15 cellular contexts compared by ENCODE assay signal in the genomic region with DNA sequence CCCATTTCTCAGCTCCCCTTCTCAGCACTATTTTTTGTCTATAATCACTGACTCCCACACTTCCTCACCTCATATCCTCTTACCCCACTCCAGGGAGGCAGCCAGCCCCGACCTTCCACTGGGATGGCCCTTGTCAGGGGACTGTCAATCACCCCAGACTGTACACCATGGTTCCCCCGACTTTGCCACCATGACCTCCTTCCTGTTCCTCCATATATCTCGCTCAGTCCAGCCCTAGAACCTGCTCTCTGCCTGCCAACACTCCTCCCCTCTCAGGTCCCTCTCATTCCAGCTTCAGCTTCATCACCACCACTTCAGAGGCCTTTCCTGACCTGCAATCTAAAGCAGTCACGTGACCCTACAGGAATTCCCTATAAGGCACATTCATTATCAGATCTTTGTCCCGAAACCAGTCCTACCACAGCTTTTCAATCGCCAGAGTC. TPM values are rescaled to one million over a fixed set of nuclear protein-coding genes. Genes with fewer than 3 reads are reported as not detected.
A peak's percentile ranks its signal among the peaks of the same experiment; 100 is the strongest.
DNase-seq lines count a peak whose midpoint lies in the region; ATAC-seq and TF ChIP-seq lines count a peak whose summit lies in the region.
"Had no signal": no experiment of that assay in that cellular context is flagged by ENCODE, and none has a peak within 500 bp of the region (broad histone marks: within the 10 kb centered on the region; RNA-seq: fewer than 3 reads in every experiment).

No MANE protein-coding gene starts in this region.

- H3K36me3 ChIP-seq in Caco-2 (ENCODE audit: control insufficient read depth, insufficient read depth, low read length) (no peaks in the 10 kb centered on the region), HEK293 (ENCODE audit: control insufficient read depth in 2 of 2, insufficient read depth in 1 of 2, low read length in 2 of 2) (peaks cover 11 to 66% of the 10 kb centered on the region in 2 experiments; a peak in 2 of 3 replicates)
- H3K36me3 ChIP-seq: breast epithelium had no signal

- no peak overlapping the region for H3K4me3 ChIP-seq in Caco-2 (ENCODE audit: low read depth, low read length)
- H3K4me3 ChIP-seq in HEK293 (ENCODE audit: low read depth, low read length), result no peak overlapping the region
- H3K4me3 ChIP-seq: breast epithelium, SJSA1 had no signal

- TF ChIP-seq CTCF in Caco-2 (IDR thresholded peaks at IDR 0.05; ENCODE audit: insufficient read depth in 1 of 2, low read depth in 1 of 2, low read length in 1 of 2, severe bottlenecking in 1 of 2, unreplicated experiment in 1 of 2), result no peak
- TF ChIP-seq CTCF in HEK293 (tag by site-specific recombination; IDR thresholded peaks at IDR 0.05), result no peak

- no peaks in the 10 kb centered on the region for H3K4me1 ChIP-seq in Caco-2
- H3K4me1 ChIP-seq in HEK293 (ENCODE audit: control insufficient read depth, insufficient read depth, low read length), result no peaks in the 10 kb centered on the region
- H3K4me1 ChIP-seq: breast epithelium, SJSA1 had no signal

- H3K27ac Mint-ChIP-seq in Caco-2 (ENCODE audit: unreplicated experiment), result peak overlapping the region; percentile 3

- no TSS peak for BruUV-seq in Caco-2 (replicated peaks; lab: Mats Ljungman, UMichigan)

- no peaks in the 10 kb centered on the region for H3K27me3 ChIP-seq in Caco-2 (replicated peaks; ENCODE audit: control insufficient read depth, insufficient read depth, low read length)
- H3K27me3 ChIP-seq: breast epithelium, SJSA1 had no signal

- no peaks in the 10 kb centered on the region for H3K9me3 Mint-ChIP-seq in Caco-2 (ENCODE audit: unreplicated experiment)

- POLR2A ChIA-PET in Caco-2 (lab: Charles Lee) (no interaction called here), HEK293 (lab: Yijun Ruan, JAX) (interaction anchor here (0.9 kb wide), 1 partner anchor 11 kb away, joined by 3 read pairs; no protein-coding TSS in a partner anchor)

- CTCF ChIA-PET in Caco-2 (lab: Charles Lee) (interaction anchor here (1.0 to 1.4 kb wide), 4 partner anchors 9 to 114 kb away, joined by 3 to 11 read pairs (median 5); no protein-coding TSS in a partner anchor), HEK293 (lab: Yijun Ruan, JAX) (interaction anchor here (0.7 to 4.4 kb wide), 6 partner anchors 9 to 496 kb away, joined by 3 to 95 read pairs (median 4); no protein-coding TSS in a partner anchor)

- peaks cover 7% of the 10 kb centered on the region for H3K4me1 Mint-ChIP-seq in Caco-2 (ENCODE audit: low read depth, unreplicated experiment)

- H3K27me3 Mint-ChIP-seq in Caco-2 (ENCODE audit: insufficient read depth, unreplicated experiment), result no peaks in the 10 kb centered on the region

- peaks cover 39% of the 10 kb centered on the region for H3K36me3 Mint-ChIP-seq in Caco-2 (ENCODE audit: insufficient read depth, unreplicated experiment)

- peak in 1 of 2 experiments; percentile 31 for DNase-seq in Caco-2
- no peak for DNase-seq in left colon
- no peak for DNase-seq in germinal center (ENCODE audit: low spot score)
- DNase-seq in cerebellum (ENCODE audit: low spot score), result no peak
- DNase-seq: activated gamma-delta T cell treated with Interleukin-2 at 50 U/mL for 16 hours, DMS79, NCI-H1930, NCI-H510A, posterior cingulate gyrus had no signal

- no peak overlapping the region for H3K4me3 Mint-ChIP-seq in Caco-2 (ENCODE audit: unreplicated experiment)

- peak; percentile 33 for ATAC-seq in left colon
- no peak for ATAC-seq in GM21447 (IDR thresholded peaks at IDR 0.05; ENCODE audit: unreplicated experiment)
- ATAC-seq: left lobe of liver had no signal

- H3K27ac ChIP-seq in HEK293 (ENCODE audit: extremely low read depth, low read depth, low read length), result no peak overlapping the region
- H3K27ac ChIP-seq: breast epithelium, SJSA1 had no signal

- H3K9me3 ChIP-seq in Caco-2 (no peaks in the 10 kb centered on the region), HEK293 (ENCODE audit: control insufficient read depth, insufficient read depth, low read depth, low read length) (no peaks in the 10 kb centered on the region)
- H3K9me3 ChIP-seq: breast epithelium, SJSA1 had no signal

- intact Hi-C loops in Caco-2 (cut with micrococcal nuclease; ENCODE audit: unreplicated experiment), result no loop called here
- intact Hi-C loops in left colon (cut with DNase I, micrococcal nuclease), result loop anchor here in 1 of 2 donors (5.0 kb wide), 1 partner anchor 58 kb away; no protein-coding TSS in a partner anchor

TF ChIP-seq in HEK293, 187 proteins besides CTCF, POLR2A, EP300 and RAD21:
- 0 out of 2 replicates have a peak, but pooled peaks have one; percentile 14 for TF ChIP-seq ZNF600 (tag by site-specific recombination; IDR thresholded peaks at IDR 0.05)
- TF ChIP-seq, protein P1, sequence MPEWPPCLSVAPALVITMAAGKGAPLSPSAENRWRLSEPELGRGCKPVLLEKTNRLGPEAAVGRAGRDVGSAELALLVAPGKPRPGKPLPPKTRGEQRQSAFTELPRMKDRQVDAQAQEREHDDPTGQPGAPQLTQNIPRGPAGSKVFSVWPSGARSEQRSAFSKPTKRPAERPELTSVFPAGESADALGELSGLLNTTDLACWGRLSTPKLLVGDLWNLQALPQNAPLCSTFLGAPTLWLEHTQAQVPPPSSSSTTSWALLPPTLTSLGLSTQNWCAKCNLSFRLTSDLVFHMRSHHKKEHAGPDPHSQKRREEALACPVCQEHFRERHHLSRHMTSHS (tag by site-specific recombination; IDR thresholded peaks at IDR 0.05), result no peak

RNA-seq across cellular contexts. Expression of gene PRPF19, which starts 16.5 kb away (rescaled TPM):
- 180 and 183 TPM in 2 replicates for total RNA-seq in Caco-2 (2022)
- 10 to 100 TPM; 55.8 to 58.8 TPM for total RNA-seq in left colon
- 48.2 TPM for total RNA-seq in cerebellum

RNA-seq across cellular contexts. Expression of gene ZP1, which starts 22.5 kb away (rescaled TPM):
- not detected in 2 replicates for total RNA-seq in Caco-2 (2022)
- under 1 TPM in 1 of 2 donors, not detected in 1; 0.17 TPM for total RNA-seq in left colon
- not detected for total RNA-seq in cerebellum
- total RNA-seq: left lobe of liver, myocyte, SJSA1 had no signal

RNA-seq across cellular contexts. Expression of gene TMEM109, which starts 24.1 kb away (rescaled TPM):
- total RNA-seq in Caco-2 (2022), result 82.3 and 91.9 TPM in 2 replicates
- total RNA-seq in left colon, result 10 to 100 TPM; 32.0 to 39.7 TPM
- total RNA-seq in cerebellum, result 7.3 TPM

RNA-seq across cellular contexts. Expression of gene PTGDR2, which starts 34.1 kb away (rescaled TPM):
- 0.09 and 0.19 TPM in 2 replicates for total RNA-seq in Caco-2 (2022)
- total RNA-seq in left colon, result 1 to 10 TPM; 4.6 to 6.4 TPM
- 0.73 TPM for total RNA-seq in cerebellum
- total RNA-seq: myocyte, SJSA1 had no signal

RNA-seq across cellular contexts. Expression of gene TMEM132A, which starts 34.4 kb away (rescaled TPM):
- total RNA-seq in Caco-2 (2022) (86.6 and 97.3 TPM in 2 replicates), left colon (1 to 10 TPM; 7.8 to 9.2 TPM), cerebellum (69.1 TPM)
